8 cellular contexts compared by ENCODE assay signal in the genomic region with DNA sequence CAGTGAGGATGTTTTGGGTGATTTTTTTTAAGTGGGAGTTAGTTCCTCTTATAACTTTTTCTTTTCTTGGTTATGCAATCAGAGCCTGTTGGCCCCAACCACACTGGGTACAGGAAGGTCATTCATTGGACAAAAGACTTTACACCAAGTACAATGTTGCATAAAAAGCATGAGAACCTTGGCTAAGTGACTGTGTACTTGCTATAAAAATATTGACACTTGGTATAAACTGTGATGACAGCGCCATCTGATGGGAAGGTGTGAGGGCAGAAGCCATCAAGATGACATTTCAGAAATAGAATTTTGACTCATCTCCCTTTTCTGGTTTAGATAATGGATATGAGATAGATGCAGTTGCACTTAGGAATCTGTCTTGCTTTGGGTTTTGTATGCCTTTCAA.
DNase-seq lines count a peak whose midpoint lies in the region; ATAC-seq lines count a peak whose summit lies in the region.

No MANE protein-coding gene starts in this region.

- DNase-seq in AML-193 (lab: John Stamatoyannopoulos, UW) (peak; percentile 92 to 95), NOMO-1 treated with DMSO at 0.1 percent for 48 hours (lab: John Stamatoyannopoulos, UW; ENCODE audit: unreplicated experiment) (peak; percentile 97), hepatic stellate cell (ENCODE audit: low spot score) (peak; percentile 9)
- DNase-seq in activated naive CD4-positive, alpha-beta T cell treated with anti-CD3 and anti-CD28 coated beads, Interleukin-2, amount 50 U/mL, for 72 hours (ENCODE audit: low spot score in 2 of 2), result peak in 1 of 2 donors; percentile 52
- DNase-seq in stimulated activated CD4-positive, alpha-beta T cell treated with anti-CD3 and anti-CD28 coated beads, Interleukin-1b, Interleukin-23, amount 100 ng/mL, for 24 hours (ENCODE audit: low read depth in 4 of 4, low spot score in 1 of 4), result peak in 3 of 4 experiments; percentile 5 to 20 (median 7)

- peaks cover 0 to 7% of the 10 kb centered on the region in 2 donors for H3K36me3 Mint-ChIP-seq in activated naive CD4-positive, alpha-beta T cell treated with anti-CD3 and anti-CD28 coated beads, Interleukin-2, amount 50 U/mL, for 72 hours

- ATAC-seq in GM18511 (IDR thresholded peaks at IDR 0.05; ENCODE audit: unreplicated experiment) (peak; percentile 56), HG03442 (IDR thresholded peaks at IDR 0.05; ENCODE audit: unreplicated experiment) (peak; percentile 56), GM21447 (IDR thresholded peaks at IDR 0.05; ENCODE audit: unreplicated experiment) (no peak)
- peak; percentile 59 to 71 for ATAC-seq in activated naive CD4-positive, alpha-beta T cell treated with anti-CD3 and anti-CD28 coated beads, Interleukin-2, amount 50 U/mL, for 72 hours

- no peaks in the 10 kb centered on the region for H3K9me3 Mint-ChIP-seq in activated naive CD4-positive, alpha-beta T cell treated with anti-CD3 and anti-CD28 coated beads, Interleukin-2, amount 50 U/mL, for 72 hours

- H3K27ac Mint-ChIP-seq in activated naive CD4-positive, alpha-beta T cell treated with anti-CD3 and anti-CD28 coated beads, Interleukin-2, amount 50 U/mL, for 72 hours, result no peak overlapping the region
